In genomic region chr11:1538153-1538552, GRCh38 we compare ENCODE assay signal across 10 cellular contexts. TPM values are rescaled to one million over a fixed set of nuclear protein-coding genes. Genes with fewer than 3 reads are reported as not detected.
"Had no signal": no experiment of that assay in that cellular context is flagged by ENCODE, and none has a peak within 500 bp of the region (broad histone marks: within the 10 kb centered on the region; RNA-seq: fewer than 3 reads in every experiment).

No MANE protein-coding gene starts in this region.

- H3K4me3 ChIP-seq: GM23338, HAP-1 had no signal

- DNase-seq: HFFc6, IMR-90, KBM-7 had no signal

- FAIRE-seq: H1, H54, HTR-8/SVneo had no signal

- H3K4me3 Mint-ChIP-seq: GM23338, HFFc6 had no signal

- H3K4me1 Mint-ChIP-seq: GM23338 had no signal

- H3K4me1 ChIP-seq: HAP-1 had no signal

- H3K9me3 Mint-ChIP-seq: GM23338 had no signal

- H3K36me3 ChIP-seq: HAP-1 had no signal

- H3K4me2 ChIP-seq: GM23338 had no signal

- ATAC-seq: GM23338, HCT116 had no signal

- H3K9me3 ChIP-seq: HAP-1 had no signal

- H3K27ac Mint-ChIP-seq: GM23338, HFFc6 had no signal

- H2AFZ ChIP-seq: GM23338 had no signal

RNA-seq across cellular contexts. Expression of gene KRTAP5-1, which starts 46.9 kb away (rescaled TPM):
- total RNA-seq: GM23338, H1, HFFc6, HT-29, IMR-90 had no signal
- polyA plus RNA-seq: GM23338, H1, IMR-90 had no signal

RNA-seq across cellular contexts. Expression of gene KRTAP5-2, which starts 59.9 kb away (rescaled TPM):
- total RNA-seq: GM23338, H1, HFFc6, HT-29, IMR-90 had no signal
- polyA plus RNA-seq: GM23338, H1, IMR-90 had no signal
